Comparison of ENCODE assay signal across 1 cellular context in the genomic region with DNA sequence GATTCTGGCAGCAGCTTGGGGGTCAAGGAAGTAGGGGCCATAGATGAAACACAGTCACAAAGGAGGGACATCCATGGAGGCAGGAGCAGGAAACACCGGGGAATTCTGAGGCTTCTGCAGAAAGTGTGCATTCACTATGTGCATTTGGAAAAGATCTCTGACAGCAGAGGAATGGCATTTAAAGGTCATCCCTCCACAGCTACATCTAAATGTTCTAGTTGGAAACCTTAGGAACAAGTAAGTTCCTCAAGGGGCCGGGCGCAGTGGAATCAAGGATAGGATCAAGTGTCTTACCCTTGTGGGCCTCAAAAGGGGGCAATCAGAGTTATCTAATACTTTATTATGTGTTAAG.
TF ChIP-seq lines count a peak whose summit lies in the region.

No MANE protein-coding gene starts in this region.

TF ChIP-seq in HepG2, 621 proteins besides CTCF, POLR2A, EP300 and RAD21 (continued from another document):
- TF ChIP-seq MAZ (IDR thresholded peaks at IDR 0.05; ENCODE audit: borderline replicate concordance, low read depth, low read length) (no peak), MAZ (CRISPR knock-in tag; IDR thresholded peaks at IDR 0.05; ENCODE audit: low read depth) (no peak), JUN (CRISPR knock-in tag; IDR thresholded peaks at IDR 0.05) (peak; percentile 15; the same call in 1 of the 2 replicates), IKZF1 (IDR thresholded peaks at IDR 0.05) (no peak), BORCS8-MEF2B (CRISPR knock-in tag; IDR thresholded peaks at IDR 0.05) (no peak), FOXK2 (IDR thresholded peaks at IDR 0.05) (no peak), ZNF777 (CRISPR knock-in tag; IDR thresholded peaks at IDR 0.05) (0 out of 2 replicates have a peak, but pooled peaks have one; percentile 8), KLF6 (CRISPR knock-in tag; IDR thresholded peaks at IDR 0.05) (no peak), SAFB2 (CRISPR knock-in tag; IDR thresholded peaks at IDR 0.05; ENCODE audit: borderline replicate concordance, low read depth) (no peak), BRCA1 (CRISPR knock-in tag; IDR thresholded peaks at IDR 0.05) (0 out of 2 replicates have a peak, but pooled peaks have one; percentile 11), ATF7-NPFF (CRISPR knock-in tag; IDR thresholded peaks at IDR 0.05; ENCODE audit: low read depth) (0 out of 2 replicates have a peak, but pooled peaks have one; percentile 17), ZNF143 (CRISPR knock-in tag; IDR thresholded peaks at IDR 0.05) (no peak), YEATS2 (CRISPR knock-in tag; IDR thresholded peaks at IDR 0.05; ENCODE audit: borderline replicate concordance) (no peak), CREB1 (IDR thresholded peaks at IDR 0.05) (no peak), CREB1 (CRISPR knock-in tag; IDR thresholded peaks at IDR 0.05) (peak; percentile 36; the same call in 1 of the 2 replicates), NR2F2 (IDR thresholded peaks at IDR 0.05; ENCODE audit: borderline replicate concordance, low read depth) (0 out of 2 replicates have a peak, but pooled peaks have one; percentile 7), ZNF333 (CRISPR knock-in tag; IDR thresholded peaks at IDR 0.05; ENCODE audit: borderline replicate concordance) (peak; percentile 84), POGZ (CRISPR knock-in tag; IDR thresholded peaks at IDR 0.05) (peak; percentile 1; the same call in 1 of the 2 replicates), FLYWCH1 (CRISPR knock-in tag; IDR thresholded peaks at IDR 0.05) (no peak), ZMYM4 (CRISPR knock-in tag; IDR thresholded peaks at IDR 0.05) (no peak)
- TF ChIP-seq, protein P1, sequence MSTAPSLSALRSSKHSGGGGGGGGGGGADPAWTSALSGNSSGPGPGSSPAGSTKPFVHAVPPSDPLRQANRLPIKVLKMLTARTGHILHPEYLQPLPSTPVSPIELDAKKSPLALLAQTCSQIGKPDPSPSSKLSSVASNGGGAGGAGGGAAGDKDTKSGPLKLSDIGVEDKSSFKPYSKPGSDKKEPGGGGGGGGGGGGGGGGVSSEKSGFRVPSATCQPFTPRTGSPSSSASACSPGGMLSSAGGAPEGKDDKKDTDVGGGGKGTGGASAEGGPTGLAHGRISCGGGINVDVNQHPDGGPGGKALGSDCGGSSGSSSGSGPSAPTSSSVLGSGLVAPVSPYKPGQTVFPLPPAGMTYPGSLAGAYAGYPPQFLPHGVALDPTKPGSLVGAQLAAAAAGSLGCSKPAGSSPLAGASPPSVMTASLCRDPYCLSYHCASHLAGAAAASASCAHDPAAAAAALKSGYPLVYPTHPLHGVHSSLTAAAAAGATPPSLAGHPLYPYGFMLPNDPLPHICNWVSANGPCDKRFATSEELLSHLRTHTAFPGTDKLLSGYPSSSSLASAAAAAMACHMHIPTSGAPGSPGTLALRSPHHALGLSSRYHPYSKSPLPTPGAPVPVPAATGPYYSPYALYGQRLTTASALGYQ (CRISPR knock-in tag; IDR thresholded peaks at IDR 0.05), result no peak; the same call in 1 of the 2 replicates
- TF ChIP-seq, protein P2, sequence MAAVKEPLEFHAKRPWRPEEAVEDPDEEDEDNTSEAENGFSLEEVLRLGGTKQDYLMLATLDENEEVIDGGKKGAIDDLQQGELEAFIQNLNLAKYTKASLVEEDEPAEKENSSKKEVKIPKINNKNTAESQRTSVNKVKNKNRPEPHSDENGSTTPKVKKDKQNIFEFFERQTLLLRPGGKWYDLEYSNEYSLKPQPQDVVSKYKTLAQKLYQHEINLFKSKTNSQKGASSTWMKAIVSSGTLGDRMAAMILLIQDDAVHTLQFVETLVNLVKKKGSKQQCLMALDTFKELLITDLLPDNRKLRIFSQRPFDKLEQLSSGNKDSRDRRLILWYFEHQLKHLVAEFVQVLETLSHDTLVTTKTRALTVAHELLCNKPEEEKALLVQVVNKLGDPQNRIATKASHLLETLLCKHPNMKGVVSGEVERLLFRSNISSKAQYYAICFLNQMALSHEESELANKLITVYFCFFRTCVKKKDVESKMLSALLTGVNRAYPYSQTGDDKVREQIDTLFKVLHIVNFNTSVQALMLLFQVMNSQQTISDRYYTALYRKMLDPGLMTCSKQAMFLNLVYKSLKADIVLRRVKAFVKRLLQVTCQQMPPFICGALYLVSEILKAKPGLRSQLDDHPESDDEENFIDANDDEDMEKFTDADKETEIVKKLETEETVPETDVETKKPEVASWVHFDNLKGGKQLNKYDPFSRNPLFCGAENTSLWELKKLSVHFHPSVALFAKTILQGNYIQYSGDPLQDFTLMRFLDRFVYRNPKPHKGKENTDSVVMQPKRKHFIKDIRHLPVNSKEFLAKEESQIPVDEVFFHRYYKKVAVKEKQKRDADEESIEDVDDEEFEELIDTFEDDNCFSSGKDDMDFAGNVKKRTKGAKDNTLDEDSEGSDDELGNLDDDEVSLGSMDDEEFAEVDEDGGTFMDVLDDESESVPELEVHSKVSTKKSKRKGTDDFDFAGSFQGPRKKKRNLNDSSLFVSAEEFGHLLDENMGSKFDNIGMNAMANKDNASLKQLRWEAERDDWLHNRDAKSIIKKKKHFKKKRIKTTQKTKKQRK (IDR thresholded peaks at IDR 0.05; ENCODE audit: low read length), result no peak
- TF ChIP-seq, protein P3, sequence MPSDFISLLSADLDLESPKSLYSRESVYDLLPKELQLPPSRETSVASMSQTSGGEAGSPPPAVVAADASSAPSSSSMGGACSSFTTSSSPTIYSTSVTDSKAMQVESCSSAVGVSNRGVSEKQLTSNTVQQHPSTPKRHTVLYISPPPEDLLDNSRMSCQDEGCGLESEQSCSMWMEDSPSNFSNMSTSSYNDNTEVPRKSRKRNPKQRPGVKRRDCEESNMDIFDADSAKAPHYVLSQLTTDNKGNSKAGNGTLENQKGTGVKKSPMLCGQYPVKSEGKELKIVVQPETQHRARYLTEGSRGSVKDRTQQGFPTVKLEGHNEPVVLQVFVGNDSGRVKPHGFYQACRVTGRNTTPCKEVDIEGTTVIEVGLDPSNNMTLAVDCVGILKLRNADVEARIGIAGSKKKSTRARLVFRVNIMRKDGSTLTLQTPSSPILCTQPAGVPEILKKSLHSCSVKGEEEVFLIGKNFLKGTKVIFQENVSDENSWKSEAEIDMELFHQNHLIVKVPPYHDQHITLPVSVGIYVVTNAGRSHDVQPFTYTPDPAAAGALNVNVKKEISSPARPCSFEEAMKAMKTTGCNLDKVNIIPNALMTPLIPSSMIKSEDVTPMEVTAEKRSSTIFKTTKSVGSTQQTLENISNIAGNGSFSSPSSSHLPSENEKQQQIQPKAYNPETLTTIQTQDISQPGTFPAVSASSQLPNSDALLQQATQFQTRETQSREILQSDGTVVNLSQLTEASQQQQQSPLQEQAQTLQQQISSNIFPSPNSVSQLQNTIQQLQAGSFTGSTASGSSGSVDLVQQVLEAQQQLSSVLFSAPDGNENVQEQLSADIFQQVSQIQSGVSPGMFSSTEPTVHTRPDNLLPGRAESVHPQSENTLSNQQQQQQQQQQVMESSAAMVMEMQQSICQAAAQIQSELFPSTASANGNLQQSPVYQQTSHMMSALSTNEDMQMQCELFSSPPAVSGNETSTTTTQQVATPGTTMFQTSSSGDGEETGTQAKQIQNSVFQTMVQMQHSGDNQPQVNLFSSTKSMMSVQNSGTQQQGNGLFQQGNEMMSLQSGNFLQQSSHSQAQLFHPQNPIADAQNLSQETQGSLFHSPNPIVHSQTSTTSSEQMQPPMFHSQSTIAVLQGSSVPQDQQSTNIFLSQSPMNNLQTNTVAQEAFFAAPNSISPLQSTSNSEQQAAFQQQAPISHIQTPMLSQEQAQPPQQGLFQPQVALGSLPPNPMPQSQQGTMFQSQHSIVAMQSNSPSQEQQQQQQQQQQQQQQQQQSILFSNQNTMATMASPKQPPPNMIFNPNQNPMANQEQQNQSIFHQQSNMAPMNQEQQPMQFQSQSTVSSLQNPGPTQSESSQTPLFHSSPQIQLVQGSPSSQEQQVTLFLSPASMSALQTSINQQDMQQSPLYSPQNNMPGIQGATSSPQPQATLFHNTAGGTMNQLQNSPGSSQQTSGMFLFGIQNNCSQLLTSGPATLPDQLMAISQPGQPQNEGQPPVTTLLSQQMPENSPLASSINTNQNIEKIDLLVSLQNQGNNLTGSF (CRISPR knock-in tag; IDR thresholded peaks at IDR 0.05), result no peak
- TF ChIP-seq, protein P4, sequence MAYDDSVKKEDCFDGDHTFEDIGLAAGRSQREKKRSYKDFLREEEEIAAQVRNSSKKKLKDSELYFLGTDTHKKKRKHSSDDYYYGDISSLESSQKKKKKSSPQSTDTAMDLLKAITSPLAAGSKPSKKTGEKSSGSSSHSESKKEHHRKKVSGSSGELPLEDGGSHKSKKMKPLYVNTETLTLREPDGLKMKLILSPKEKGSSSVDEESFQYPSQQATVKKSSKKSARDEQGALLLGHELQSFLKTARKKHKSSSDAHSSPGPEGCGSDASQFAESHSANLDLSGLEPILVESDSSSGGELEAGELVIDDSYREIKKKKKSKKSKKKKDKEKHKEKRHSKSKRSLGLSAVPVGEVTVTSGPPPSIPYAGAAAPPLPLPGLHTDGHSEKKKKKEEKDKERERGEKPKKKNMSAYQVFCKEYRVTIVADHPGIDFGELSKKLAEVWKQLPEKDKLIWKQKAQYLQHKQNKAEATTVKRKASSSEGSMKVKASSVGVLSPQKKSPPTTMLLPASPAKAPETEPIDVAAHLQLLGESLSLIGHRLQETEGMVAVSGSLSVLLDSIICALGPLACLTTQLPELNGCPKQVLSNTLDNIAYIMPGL (CRISPR knock-in tag; IDR thresholded peaks at IDR 0.05; ENCODE audit: borderline replicate concordance in 1 of 2, low read depth in 1 of 2), result no peak; a peak in 2 of 4 replicates
